33 cellular contexts compared by ENCODE assay signal in the genomic region with DNA sequence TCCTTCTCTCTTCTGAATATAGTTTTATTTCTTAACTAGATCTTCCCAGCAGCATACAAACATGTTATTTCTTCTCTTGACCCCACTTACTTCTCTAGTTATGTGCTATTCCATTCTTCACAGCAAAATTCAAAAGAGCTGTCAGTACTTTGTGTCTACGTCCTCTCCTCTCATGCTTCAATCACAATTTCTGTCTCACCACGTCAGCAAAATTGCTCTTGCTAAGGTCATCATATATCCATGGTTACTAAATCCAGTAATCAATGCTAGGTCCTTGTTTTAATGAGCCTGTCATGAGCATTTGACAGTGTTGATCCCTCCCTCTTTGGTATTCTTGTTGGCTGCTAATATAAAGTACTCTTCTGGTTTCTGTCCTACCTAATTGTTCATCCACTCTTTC.
"Had no signal": no experiment of that assay in that cellular context is flagged by ENCODE, and none has a peak within 500 bp of the region (broad histone marks: within the 10 kb centered on the region; RNA-seq: fewer than 3 reads in every experiment).

No MANE protein-coding gene starts in this region.

- ATAC-seq: activated CD8-positive, alpha-beta T cell treated with anti-CD3 and anti-CD28 coated beads for 36 hours; activated naive CD4-positive, alpha-beta T cell treated with anti-CD3 and anti-CD28 coated beads, Interleukin-2, amount 50 U/mL, for 72 hours; activated T-cell treated with anti-CD3 and anti-CD28 coated beads, Interleukin-2, amount 50 U/mL, for 4 hours; activated T-cell treated with anti-CD3 and anti-CD28 coated beads, Interleukin-2, amount 50 U/mL, for 72 hours; activated T-helper 17 cell treated with anti-CD3 and anti-CD28 coated beads, Interleukin-2, amount 50 U/mL, for 72 hours; body of pancreas had no signal

- DNase-seq: activated B cell treated with CpG ODN at 0.5 μM for 24 hours; activated CD4-positive, alpha-beta memory T cell treated with anti-CD3 and anti-CD28 coated beads for 36 hours; activated CD4-positive, alpha-beta T cell treated with anti-CD3 and anti-CD28 coated beads for 4 hours; activated CD4-positive, alpha-beta T cell treated with anti-CD3 and anti-CD28 coated beads, Interleukin-2, amount 10 ng/mL, durations not matched to agents 24 days and 14 days; activated CD4-positive, alpha-beta T cell treated with anti-CD3 and anti-CD28 coated beads, Interleukin-2, amount 50 U/mL, for 1 hour; activated CD4-positive, alpha-beta T cell treated with anti-CD3 and anti-CD28 coated beads, Interleukin-2, amount 50 U/mL, for 4 hours; activated CD4-positive, CD25-positive, alpha-beta regulatory T cell treated with anti-CD3 and anti-CD28 coated beads, Interleukin-2, amount 50 U/mL, for 72 hours; activated CD8-positive, alpha-beta memory T cell treated with anti-CD3 and anti-CD28 coated beads, Interleukin-2, amount 50 U/mL, for 4 hours; activated CD8-positive, alpha-beta T cell treated with anti-CD3 and anti-CD28 coated beads for 36 hours; activated effector memory CD4-positive, alpha-beta T cell treated with anti-CD3 and anti-CD28 coated beads, Interleukin-2, amount 50 U/mL, for 16 hours; activated gamma-delta T cell treated with Interleukin-2 at 50 U/mL for 16 hours; activated naive CD4-positive, alpha-beta T cell; activated naive CD4-positive, alpha-beta T cell treated with anti-CD3 and anti-CD28 coated beads for 36 hours; activated naive CD4-positive, alpha-beta T cell treated with anti-CD3 and anti-CD28 coated beads, Interleukin-2, amount 50 U/mL, for 16 hours; activated naive CD8-positive, alpha-beta T cell treated with anti-CD3 and anti-CD28 coated beads for 36 hours; activated T-cell treated with anti-CD3 and anti-CD28 coated beads for 4 hours; activated T-cell treated with anti-CD3 and anti-CD28 coated beads, Interleukin-2, amount 50 U/mL, for 1 hour; activated T-cell treated with anti-CD3 and anti-CD28 coated beads, Interleukin-2, amount 50 U/mL, for 4 hours; activated T-cell treated with anti-CD3 and anti-CD28 coated beads, Interleukin-2, amount 50 U/mL, for 72 hours; adrenal gland; amniotic stem cell; aorta; body of pancreas; brain microvascular endothelial cell; central memory CD4-positive, alpha-beta T cell; T-helper 2 cell; T-helper 9 cell had no signal

- H3K36me3 ChIP-seq: adrenal gland, brain microvascular endothelial cell, breast epithelium had no signal

- FAIRE-seq: astrocyte, TTC549 had no signal

- H3K9me3 ChIP-seq: adrenal gland, body of pancreas, breast epithelium had no signal

- H3K27me3 ChIP-seq: adrenal gland, body of pancreas, brain microvascular endothelial cell, breast epithelium had no signal

- H3K27ac ChIP-seq: adrenal gland, body of pancreas, brain microvascular endothelial cell, breast epithelium, VCaP had no signal

- H3K4me3 ChIP-seq: adrenal gland, body of pancreas, breast epithelium had no signal

- H3K4me1 ChIP-seq: breast epithelium had no signal
